ENCODE assay signal across 8 cellular contexts in the genomic region with DNA sequence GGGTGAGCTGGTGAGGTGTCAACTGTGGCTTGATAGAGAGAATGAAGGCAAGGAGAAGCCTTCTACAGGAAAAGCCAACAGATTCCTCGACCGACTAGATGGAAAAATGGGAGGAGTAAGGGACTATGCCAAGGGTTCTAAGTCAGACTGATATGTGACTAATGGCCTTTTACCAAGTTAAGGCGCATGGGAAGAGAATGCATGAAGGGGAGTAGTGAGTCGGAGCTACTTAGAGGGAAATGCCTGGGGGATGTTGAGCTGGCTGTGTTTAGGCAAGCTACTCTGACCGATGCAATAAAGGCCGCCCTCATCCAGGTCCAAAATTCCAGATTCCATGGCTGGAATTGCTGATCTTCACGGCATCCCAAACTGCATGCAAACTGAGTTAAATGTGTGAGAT. TPM values are rescaled to one million over a fixed set of nuclear protein-coding genes. Genes with fewer than 3 reads are reported as not detected.
DNase-seq lines count a peak whose midpoint lies in the region; ATAC-seq, FAIRE-seq and TF ChIP-seq lines count a peak whose summit lies in the region.

No MANE protein-coding gene starts in this region.

- no peak overlapping the region for H3K4me2 ChIP-seq in H9 (ENCODE audit: insufficient read depth, insufficient read length, low read length)

- H2BK5ac ChIP-seq in H9 (ENCODE audit: insufficient read length, low read length) = no peak overlapping the region

- no peak overlapping the region for H4K8ac ChIP-seq in H9 (replicated peaks; ENCODE audit: insufficient read length, low read depth, low read length)

- peaks cover 72% of the 10 kb centered on the region for H3K4me1 Mint-ChIP-seq in CD4-positive, alpha-beta T cell (ENCODE audit: low read depth)
- H3K4me1 Mint-ChIP-seq in H9 = peaks cover 2 to 4% of the 10 kb centered on the region in 2 experiments; a peak in 3 of 4 replicates

- POLR2A ChIA-PET in CD4-positive, alpha-beta T cell (lab: Charles Lee) = interaction anchor here (0.6 to 2.7 kb wide), 7 partner anchors 12 to 669 kb away, joined by 3 to 24 read pairs (median 3); a partner anchor contains a TSS

- H3K27ac ChIP-seq in CD4-positive, alpha-beta T cell (ENCODE audit: low read depth, low read length) = peak overlapping the region; percentile 82
- H3K27ac ChIP-seq in epithelial cell of prostate (peak overlapping the region; percentile 44), pancreas (peak overlapping the region in 1 of 4 donors; percentile 57), substantia nigra (ENCODE audit: low read depth, low read length, poor library complexity, severe bottlenecking) (no peak overlapping the region), H9 (ENCODE audit: insufficient read length, low read depth, low read length) (no peak overlapping the region)

- no peak overlapping the region for H3T11ph ChIP-seq in H9 (ENCODE audit: low read length)

- H3K27me3 Mint-ChIP-seq in CD4-positive, alpha-beta T cell = no peaks in the 10 kb centered on the region
- no peaks in the 10 kb centered on the region for H3K27me3 Mint-ChIP-seq in H9 (ENCODE audit: low read depth)

- no peak overlapping the region for H3K9ac ChIP-seq in NT2/D1 (ENCODE audit: insufficient read length, low read depth)
- no peak overlapping the region for H3K9ac ChIP-seq in H9 (ENCODE audit: extremely low read depth, insufficient read length, low read length)

- DNase-seq in CD4-positive, alpha-beta T cell = no peak
- DNase-seq in NT2/D1 (ENCODE audit: low read depth, low spot score) = peak; percentile 16
- DNase-seq in epithelial cell of prostate (ENCODE audit: low read depth, low spot score) = no peak
- DNase-seq in pancreas = no peak
- DNase-seq in substantia nigra (lab: John Stamatoyannopoulos, UW) = no peak
- no peak for DNase-seq in H9
- no peak for DNase-seq in NCI-H446 treated with DMSO at 0.1 percent for 48 hours (lab: John Stamatoyannopoulos, UW)

- TF ChIP-seq CTCF in CD4-positive, alpha-beta T cell (IDR thresholded peaks at IDR 0.05) = no peak
- TF ChIP-seq CTCF in pancreas (IDR thresholded peaks at IDR 0.05) = no peak
- no peak for TF ChIP-seq CTCF in H9 (conservative IDR thresholded peaks at IDR 0.05)

- H3K4me3 ChIP-seq in NT2/D1 (ENCODE audit: insufficient read length, low read depth) (no peak overlapping the region), pancreas (no peak overlapping the region)

- H3K4ac ChIP-seq in H9 (ENCODE audit: low read depth, low read length) = no peak overlapping the region

- H3K36me3 Mint-ChIP-seq in CD4-positive, alpha-beta T cell (ENCODE audit: low read depth) = peaks cover 26% of the 10 kb centered on the region
- no peaks in the 10 kb centered on the region for H3K36me3 Mint-ChIP-seq in H9 (ENCODE audit: insufficient read depth in 1 of 3, low read depth in 3 of 3)

- no peak overlapping the region for H3K18ac ChIP-seq in H9 (ENCODE audit: insufficient read length, low read depth, low read length)

- CTCF ChIA-PET in CD4-positive, alpha-beta T cell (lab: Charles Lee) = no interaction called here

- H3K9me3 ChIP-seq in CD4-positive, alpha-beta T cell (ENCODE audit: control insufficient read depth, low read length) = no peaks in the 10 kb centered on the region
- no peaks in the 10 kb centered on the region for H3K9me3 ChIP-seq in NT2/D1 (ENCODE audit: insufficient read depth, low read length)
- no peaks in the 10 kb centered on the region for H3K9me3 ChIP-seq in pancreas
- H3K9me3 ChIP-seq in H9 (ENCODE audit: control insufficient read depth, low read depth, low read length) = no peaks in the 10 kb centered on the region

- no peak overlapping the region for H4K5ac ChIP-seq in H9 (ENCODE audit: insufficient read length, low read depth, low read length)

- FAIRE-seq in pancreas (lab: Jason Lieb, UNC) = no peak

- H2AFZ ChIP-seq in H9 (ENCODE audit: low read length) = no peak overlapping the region

- no peaks in the 10 kb centered on the region for H4K20me1 ChIP-seq in H9 (ENCODE audit: control insufficient read depth, insufficient read depth, insufficient read length)

- no peak overlapping the region for H3K56ac ChIP-seq in H9 (ENCODE audit: insufficient read length, low read depth, low read length)

- no peak overlapping the region for H2BK15ac ChIP-seq in H9 (ENCODE audit: low read depth, low read length)

- intact Hi-C loops in CD4-positive, alpha-beta T cell (cut with DNase I, micrococcal nuclease) = loop anchor here in 1 of 2 experiments (2.0 to 5.0 kb wide), 2 partner anchors 38 to 49 kb away; a partner anchor contains a TSS
- intact Hi-C loops in pancreas (cut with DNase I) = no loop called here

- no peak overlapping the region for H3K23ac ChIP-seq in H9 (ENCODE audit: insufficient read length, low read depth, low read length)

- H3K27ac Mint-ChIP-seq in CD4-positive, alpha-beta T cell = peak overlapping the region; percentile 94
- H3K27ac Mint-ChIP-seq in H9 = no peak overlapping the region

- H2AK5ac ChIP-seq in H9 (ENCODE audit: insufficient read length, low read length) = no peak overlapping the region

- H3K14ac ChIP-seq in H9 (ENCODE audit: insufficient read depth, low read length) = no peak overlapping the region

- no peak overlapping the region for H2BK20ac ChIP-seq in H9 (ENCODE audit: low read depth, low read length, poor library complexity, severe bottlenecking)

- no peaks in the 10 kb centered on the region for H3K79me1 ChIP-seq in H9 (ENCODE audit: insufficient read depth, low read depth, low read length, poor library complexity, severe bottlenecking)

- H3K4me1 ChIP-seq in NT2/D1 (ENCODE audit: insufficient read depth, insufficient read length) = no peaks in the 10 kb centered on the region
- peaks cover 8 to 18% (median 12%) of the 10 kb centered on the region in 3 donors for H3K4me1 ChIP-seq in pancreas
- H3K4me1 ChIP-seq in H9 (ENCODE audit: insufficient read depth, low read length) = no peaks in the 10 kb centered on the region

- no peaks in the 10 kb centered on the region for H3K9me3 Mint-ChIP-seq in CD4-positive, alpha-beta T cell
- H3K9me3 Mint-ChIP-seq in H9 = no peaks in the 10 kb centered on the region

- no peak overlapping the region for H4K91ac ChIP-seq in H9 (ENCODE audit: insufficient read length, low read depth, low read length)

- peak overlapping the region; percentile 62 for H3K4me3 Mint-ChIP-seq in CD4-positive, alpha-beta T cell
- H3K4me3 Mint-ChIP-seq in H9 = no peak overlapping the region

- H3K23me2 ChIP-seq in H9 (ENCODE audit: insufficient read length, low read depth, low read length, poor library complexity, severe bottlenecking) = no peaks in the 10 kb centered on the region

- no peaks in the 10 kb centered on the region for H3K36me3 ChIP-seq in NT2/D1 (ENCODE audit: insufficient read depth, insufficient read length, low read length)
- no peaks in the 10 kb centered on the region for H3K36me3 ChIP-seq in pancreas

- H2BK120ac ChIP-seq in H9 (ENCODE audit: low read depth, low read length, poor library complexity, severe bottlenecking) = no peak overlapping the region

- WGBS in pancreas, 2 donors = 80 to 82% methylated on average over 7 of the region's 7 CpGs
- WGBS in H9 (ENCODE audit: extremely low coverage, insufficient read length, low lambda C conversion rate) = no CpG with 5 or more reads among the region's 7 CpGs

- H3K27me3 ChIP-seq in CD4-positive, alpha-beta T cell (ENCODE audit: control insufficient read depth, insufficient read depth, low read length) = no peaks in the 10 kb centered on the region
- H3K27me3 ChIP-seq in NT2/D1 (ENCODE audit: insufficient read depth, insufficient read length) = no peaks in the 10 kb centered on the region
- no peaks in the 10 kb centered on the region for H3K27me3 ChIP-seq in pancreas
- H3K27me3 ChIP-seq in H9 (ENCODE audit: insufficient read depth, low read length) = no peaks in the 10 kb centered on the region

- no peaks in the 10 kb centered on the region for H3K79me2 ChIP-seq in H9 (ENCODE audit: insufficient read depth, low read length)

- no peak for ATAC-seq in CD4-positive, alpha-beta T cell (ENCODE audit: poor library complexity)
- peak in 3 of 4 donors; percentile 21 to 65 (median 43) for ATAC-seq in pancreas
- ATAC-seq in GM18907 (IDR thresholded peaks at IDR 0.05; ENCODE audit: unreplicated experiment) = no peak

- no peak overlapping the region for H2BK12ac ChIP-seq in H9 (ENCODE audit: insufficient read length, low read depth, low read length)

RNA-seq across cellular contexts. Expression of a gene that starts 48.2 kb away (rescaled TPM):
- 10 to 100 TPM; 44.5 to 45.6 TPM for total RNA-seq in CD4-positive, alpha-beta T cell
- 10 to 100 TPM in 1 of 6 donors, 1 to 10 TPM in 4, under 1 TPM in 1; 0.93 to 12.3 (median 3.6) TPM for total RNA-seq in pancreas
- polyA plus RNA-seq in pancreas = 1 to 10 TPM; 2.1 to 2.4 TPM
- not detected in 2 replicates for total RNA-seq in H9 (2021)

Comparison
In these comparisons a context has a peak if more than half of its experiments do, and no peak if none do; other contexts are left out.
1. ATAC-seq: peak in pancreas (3 of 4); none in CD4-positive, alpha-beta T cell (single experiment) and GM18907 (single experiment).
2. H3K27ac ChIP-seq: peak in CD4-positive, alpha-beta T cell (single experiment) and epithelial cell of prostate (single experiment); none in substantia nigra (single experiment) and H9 (single experiment).